8 cellular contexts compared by ENCODE assay signal in genomic region chr6:41546475-41546865, GRCh38. TPM values are rescaled to one million over a fixed set of nuclear protein-coding genes. Genes with fewer than 3 reads are reported as not detected.
DNase-seq lines count a peak whose midpoint lies in the region; ATAC-seq and TF ChIP-seq lines count a peak whose summit lies in the region.

No MANE protein-coding gene starts in this region.

- peak overlapping the region; percentile 71 for H3K27ac ChIP-seq in WERI-Rb-1
- H3K27ac ChIP-seq in cardiac muscle cell, result peak overlapping the region; percentile 71
- H3K27ac ChIP-seq in skeletal muscle tissue (ENCODE audit: low read depth, low read length), result no peak overlapping the region

- ATAC-seq in GM19372 (IDR thresholded peaks at IDR 0.05; ENCODE audit: low read depth, unreplicated experiment) (peak; percentile 43), HG03342 (IDR thresholded peaks at IDR 0.05; ENCODE audit: unreplicated experiment) (peak; percentile 35)

- CTCF ChIA-PET in Caco-2 (lab: Charles Lee), result no interaction called here

- no peaks in the 10 kb centered on the region for H3K27me3 Mint-ChIP-seq in Caco-2 (ENCODE audit: insufficient read depth, unreplicated experiment)
- H3K27me3 Mint-ChIP-seq in CD14-positive monocyte (ENCODE audit: low read depth in 3 of 3), result peaks cover 55 to 65% (median 58%) of the 10 kb centered on the region in 3 donors

- H3K27ac Mint-ChIP-seq in Caco-2 (ENCODE audit: unreplicated experiment) (peak overlapping the region; percentile 88), CD14-positive monocyte (no peak overlapping the region)

- no peaks in the 10 kb centered on the region for H3K9me3 Mint-ChIP-seq in Caco-2 (ENCODE audit: unreplicated experiment)
- H3K9me3 Mint-ChIP-seq in CD14-positive monocyte, result peaks cover 0 to 17% (median 4%) of the 10 kb centered on the region in 7 donors

- H3K36me3 ChIP-seq in Caco-2 (ENCODE audit: control insufficient read depth, insufficient read depth, low read length) (peaks cover 5% of the 10 kb centered on the region), WERI-Rb-1 (peaks cover 24% of the 10 kb centered on the region), cardiac muscle cell (no peaks in the 10 kb centered on the region), skeletal muscle tissue (ENCODE audit: control insufficient read depth in 3 of 3, insufficient read depth in 3 of 3, low read length in 3 of 3) (peaks cover 0 to 5% (median 5%) of the 10 kb centered on the region in 3 donors)

- POLR2A ChIA-PET in Caco-2 (lab: Charles Lee), result interaction anchor here (0.6 to 1.2 kb wide), 3 partner anchors 26 to 36 kb away, joined by 3 to 4 read pairs (median 4); no protein-coding TSS in a partner anchor

- H3K9me3 ChIP-seq in Caco-2 (no peaks in the 10 kb centered on the region), WERI-Rb-1 (ENCODE audit: severe bottlenecking) (no peaks in the 10 kb centered on the region), cardiac muscle cell (ENCODE audit: low read depth) (no peaks in the 10 kb centered on the region), skeletal muscle tissue (ENCODE audit: control insufficient read depth in 3 of 3, low read length in 3 of 3) (no peaks in the 10 kb centered on the region)

- H3K9ac ChIP-seq in skeletal muscle tissue (ENCODE audit: low read depth in 1 of 3, low read length in 3 of 3), result peak overlapping the region in 2 of 3 donors; percentile 62 to 65

- intact Hi-C loops in Caco-2 (cut with micrococcal nuclease; ENCODE audit: unreplicated experiment) (loop anchor here (1.0 to 2.0 kb wide), 3 partner anchors 9 to 122 kb away; no protein-coding TSS in a partner anchor), CD14-positive monocyte (cut with micrococcal nuclease) (no loop called here)

- H3K36me3 Mint-ChIP-seq in Caco-2 (ENCODE audit: insufficient read depth, unreplicated experiment) (peaks cover 49% of the 10 kb centered on the region), CD14-positive monocyte (peaks cover 17 to 21% of the 10 kb centered on the region in 2 donors)

- H3K4me1 Mint-ChIP-seq in Caco-2 (ENCODE audit: low read depth, unreplicated experiment) (peaks cover 29% of the 10 kb centered on the region), CD14-positive monocyte (peaks cover 32% of the 10 kb centered on the region)

- BruUV-seq in Caco-2 (replicated peaks; lab: Mats Ljungman, UMichigan), result no TSS peak

- H3K27me3 ChIP-seq in Caco-2 (replicated peaks; ENCODE audit: control insufficient read depth, insufficient read depth, low read length) (no peaks in the 10 kb centered on the region), WERI-Rb-1 (ENCODE audit: insufficient read depth, low read depth, severe bottlenecking) (no peaks in the 10 kb centered on the region), cardiac muscle cell (peaks cover 20% of the 10 kb centered on the region), skeletal muscle tissue (ENCODE audit: control insufficient read depth in 3 of 3, insufficient read depth in 3 of 3, low read length in 3 of 3) (peaks cover 0 to 2% (median 0%) of the 10 kb centered on the region in 3 donors)

- H3K4me3 ChIP-seq in Caco-2 (ENCODE audit: low read depth, low read length) (peak overlapping the region; percentile 95), WERI-Rb-1 (ENCODE audit: low read depth, low read length) (peak overlapping the region; percentile 68), cardiac muscle cell (peak overlapping the region; percentile 97), skeletal muscle tissue (ENCODE audit: low read length in 3 of 3) (peak overlapping the region; percentile 38 to 72 (median 66))

- peaks cover 41% of the 10 kb centered on the region for H3K4me1 ChIP-seq in Caco-2
- H3K4me1 ChIP-seq in cardiac muscle cell (ENCODE audit: low read depth), result peaks cover 31% of the 10 kb centered on the region
- H3K4me1 ChIP-seq in skeletal muscle tissue (ENCODE audit: control insufficient read depth in 3 of 3, insufficient read depth in 3 of 3, low read length in 3 of 3), result peaks cover 34 to 52% (median 34%) of the 10 kb centered on the region in 3 donors

- DNase-seq in Caco-2, result no peak
- no peak for DNase-seq in WERI-Rb-1
- DNase-seq in cardiac muscle cell (ENCODE audit: low read depth in 1 of 2, low spot score in 1 of 2), result no peak
- no peak for DNase-seq in CD14-positive monocyte (ENCODE audit: low spot score)
- no peak for DNase-seq in activated CD8-positive, alpha-beta memory T cell treated with anti-CD3 and anti-CD28 coated beads, Interleukin-2, amount 50 U/mL, for 4 hours

- TF ChIP-seq CTCF in Caco-2 (IDR thresholded peaks at IDR 0.05; ENCODE audit: insufficient read depth in 1 of 2, low read depth in 1 of 2, low read length in 1 of 2, severe bottlenecking in 1 of 2, unreplicated experiment in 1 of 2), result no peak
- no peak for TF ChIP-seq CTCF in WERI-Rb-1 (IDR thresholded peaks at IDR 0.05; ENCODE audit: low read depth, low read length)
- TF ChIP-seq CTCF in cardiac muscle cell (IDR thresholded peaks at IDR 0.05; ENCODE audit: low read depth, low read length), result no peak
- no peak for TF ChIP-seq CTCF in CD14-positive monocyte (IDR thresholded peaks at IDR 0.05)

- H3K4me3 Mint-ChIP-seq in Caco-2 (ENCODE audit: unreplicated experiment), result peak overlapping the region; percentile 91
- H3K4me3 Mint-ChIP-seq in CD14-positive monocyte, result peak overlapping the region in 1 of 2 donors; percentile 53

RNA-seq across cellular contexts. Expression of gene FOXP4, which starts 0.3 kb away (rescaled TPM):
- total RNA-seq in Caco-2 (2022), result 108 and 117 TPM in 2 replicates
- 24.5 and 29.0 TPM in 2 replicates for total RNA-seq in cardiac muscle cell
- 42.5 and 51.1 TPM in 2 replicates for polyA plus RNA-seq in cardiac muscle cell
- total RNA-seq in skeletal muscle tissue, result 1.6 TPM
- polyA plus RNA-seq in CD14-positive monocyte, result under 1 TPM; 0.62 to 0.65 TPM
